ENCODE assay signal across 22 cellular contexts in genomic region chr19:3448616-3449334, GRCh38. TPM values are rescaled to one million over a fixed set of nuclear protein-coding genes. Genes with fewer than 3 reads are reported as not detected.
DNase-seq lines count a peak whose midpoint lies in the region; ATAC-seq and TF ChIP-seq lines count a peak whose summit lies in the region.
"Had no signal": no experiment of that assay in that cellular context is flagged by ENCODE, and none has a peak within 500 bp of the region (broad histone marks: within the 10 kb centered on the region; RNA-seq: fewer than 3 reads in every experiment).

No MANE protein-coding gene starts in this region.

- TF ChIP-seq EP300 in esophagus muscularis mucosa (IDR thresholded peaks at IDR 0.05) (no peak), stomach (IDR thresholded peaks at IDR 0.05) (no peak), SK-N-SH (IDR thresholded peaks at IDR 0.05; ENCODE audit: borderline replicate concordance in 1 of 2, low read depth in 1 of 2, low read length in 1 of 2) (no peak)

- H3K9me3 ChIP-seq in adrenal gland (replicated peaks in 1 of 3) (no peaks in the 10 kb centered on the region), esophagus muscularis mucosa (no peaks in the 10 kb centered on the region), stomach (no peaks in the 10 kb centered on the region), SK-N-SH (no peaks in the 10 kb centered on the region)
- H3K9me3 ChIP-seq: SJSA1 had no signal

- H3K27ac ChIP-seq in adrenal gland (peak overlapping the region in 3 of 5 donors; percentile 7 to 96 (median 25)), esophagus muscularis mucosa (replicated peaks in 1 of 4) (peak overlapping the region; percentile 84 to 91 (median 89)), stomach (peak overlapping the region in 3 of 5 donors; percentile 17 to 87 (median 23)), SK-N-SH (ENCODE audit: low read depth in 2 of 2, low read length in 1 of 2) (peak overlapping the region in 1 of 2 experiments; percentile 97; a peak in 2 of 4 replicates)
- H3K27ac ChIP-seq: C4-2B, SJSA1 had no signal

- TF ChIP-seq POLR2A in adrenal gland (IDR thresholded peaks at IDR 0.05) (no peak), esophagus muscularis mucosa (IDR thresholded peaks at IDR 0.05; ENCODE audit: low read depth) (no peak), stomach (IDR thresholded peaks at IDR 0.05) (no peak)

- H3K4me3 ChIP-seq in adrenal gland (no peak overlapping the region), esophagus muscularis mucosa (no peak overlapping the region), stomach (no peak overlapping the region), SK-N-SH (ENCODE audit: low read depth in 2 of 2, low read length in 1 of 2) (no peak overlapping the region)
- H3K4me3 ChIP-seq: SJSA1 had no signal

- H3K27me3 Mint-ChIP-seq in HFFc6 (ENCODE audit: insufficient read depth): peaks cover 19% of the 10 kb centered on the region
- H3K27me3 Mint-ChIP-seq: CD8-positive, alpha-beta memory T cell had no signal

- peaks cover 10 to 27% of the 10 kb centered on the region in 2 donors for H3K4me1 ChIP-seq in adrenal gland (replicated peaks in 1 of 2)
- peaks cover 38 to 70% (median 63%) of the 10 kb centered on the region in 4 donors for H3K4me1 ChIP-seq in esophagus muscularis mucosa
- peaks cover 16 to 38% (median 22%) of the 10 kb centered on the region in 4 donors for H3K4me1 ChIP-seq in stomach
- H3K4me1 ChIP-seq in SK-N-SH (ENCODE audit: control insufficient read depth in 1 of 2, insufficient read depth in 2 of 2, low read depth in 1 of 2, low read length in 1 of 2): peaks cover 0 to 13% of the 10 kb centered on the region in 2 experiments; a peak in 1 of 4 replicates

- H3K27me3 ChIP-seq in adrenal gland (no peaks in the 10 kb centered on the region), esophagus muscularis mucosa (no peaks in the 10 kb centered on the region), stomach (no peaks in the 10 kb centered on the region), SK-N-SH (ENCODE audit: insufficient read depth) (no peaks in the 10 kb centered on the region)
- H3K27me3 ChIP-seq: SJSA1 had no signal

- CTCF ChIA-PET in SK-N-SH (lab: Yijun Ruan, JAX): interaction anchor here (0.7 to 2.0 kb wide), 2 partner anchors 10 to 23 kb away, joined by 3 to 10 read pairs; no protein-coding TSS in a partner anchor

- no peak for TF ChIP-seq CTCF in HFFc6 (IDR thresholded peaks at IDR 0.05)
- no peak for TF ChIP-seq CTCF in adrenal gland (IDR thresholded peaks at IDR 0.05)
- no peak for TF ChIP-seq CTCF in esophagus muscularis mucosa (IDR thresholded peaks at IDR 0.05)
- TF ChIP-seq CTCF in stomach (IDR thresholded peaks at IDR 0.05): no peak
- TF ChIP-seq CTCF in SK-N-SH (IDR thresholded peaks at IDR 0.05): no peak

- H2AFZ ChIP-seq in SK-N-SH (ENCODE audit: low read depth): no peak overlapping the region

- no peaks in the 10 kb centered on the region for H3K9me3 Mint-ChIP-seq in HFFc6
- H3K9me3 Mint-ChIP-seq: CD8-positive, alpha-beta memory T cell had no signal

- WGBS in adrenal gland, 4 donors: 86 to 93% (median 92%) methylated on average over 13 to 28 of the region's 28 CpGs
- WGBS in esophagus muscularis mucosa: 91% methylated on average over 23 of the region's 28 CpGs
- WGBS in stomach, 5 donors: 91 to 96% (median 94%) methylated on average over 10 to 28 of the region's 28 CpGs
- WGBS in SK-N-SH (ENCODE audit: low lambda C conversion rate): 99% methylated on average over 13 of the region's 28 CpGs

- peaks cover 28% of the 10 kb centered on the region for H4K20me1 ChIP-seq in SK-N-SH (ENCODE audit: insufficient read depth)

- TF ChIP-seq RAD21 in SK-N-SH (IDR thresholded peaks at IDR 0.05; ENCODE audit: low read length): no peak

- H3K27ac Mint-ChIP-seq in HFFc6: peak overlapping the region; percentile 40; the same call in 1 of the 2 replicates

- POLR2A ChIA-PET in SK-N-SH (lab: Yijun Ruan, JAX): no interaction called here

- ATAC-seq in GM19324 (IDR thresholded peaks at IDR 0.05; ENCODE audit: low FRiP score, unreplicated experiment): no peak
- ATAC-seq: HCT116 had no signal

- no peak overlapping the region for H3K4me3 Mint-ChIP-seq in HFFc6
- H3K4me3 Mint-ChIP-seq: CD8-positive, alpha-beta memory T cell had no signal

- no peak overlapping the region for H3K9ac ChIP-seq in SK-N-SH

- intact Hi-C loops in adrenal gland (cut with DNase I) (no loop called here), esophagus muscularis mucosa (cut with DNase I) (no loop called here), stomach (cut with DNase I; ENCODE audit: low total_unique reads) (no loop called here)

- H3K36me3 Mint-ChIP-seq in HFFc6 (ENCODE audit: low read depth): peaks cover 13% of the 10 kb centered on the region; the same call in 1 of the 2 replicates

- peaks cover 27% of the 10 kb centered on the region for H3F3A ChIP-seq in SK-N-SH (replicated peaks; ENCODE audit: insufficient read depth)

- DNase-seq in HFFc6 (no peak), adrenal gland (peak in 1 of 7 donors; percentile 26), esophagus muscularis mucosa (ENCODE audit: extremely low spot score) (no peak), stomach (no peak), RKO (ENCODE audit: low spot score) (no peak), SK-N-SH (no peak)
- DNase-seq: Calu3; CD8-positive, alpha-beta memory T cell; DMS153; GOT3; KBM-7; NCI-H1092; NCI-H1436; NCI-H187 treated with DMSO at 0.1 percent for 48 hours; NCI-H226; NCI-H510A treated with DMSO at 0.1 percent for 48 hours; NCI-H748 treated with DMSO at 0.1 percent for 48 hours had no signal

- H3K4me1 Mint-ChIP-seq in HFFc6 (ENCODE audit: low read depth): peaks cover 24% of the 10 kb centered on the region
- H3K4me1 Mint-ChIP-seq: CD8-positive, alpha-beta memory T cell had no signal

- no peaks in the 10 kb centered on the region for H3K9me2 ChIP-seq in SK-N-SH

- H3K36me3 ChIP-seq in adrenal gland (replicated peaks in 1 of 2) (peaks cover 0 to 89% of the 10 kb centered on the region in 2 donors), esophagus muscularis mucosa (peaks cover 53 to 90% (median 78%) of the 10 kb centered on the region in 4 donors), stomach (peaks cover 85 to 100% (median 100%) of the 10 kb centered on the region in 4 donors), SK-N-SH (replicated peaks in 1 of 2; ENCODE audit: control insufficient read depth in 1 of 2, insufficient read depth in 2 of 2, low read length in 1 of 2) (peaks cover 19 to 42% of the 10 kb centered on the region in 2 experiments)

- H3K4me2 ChIP-seq in SK-N-SH: no peak overlapping the region

- peaks cover 12% of the 10 kb centered on the region; the same call in 1 of the 2 replicates for H3K79me2 ChIP-seq in SK-N-SH (ENCODE audit: insufficient read depth)

RNA-seq across cellular contexts. Expression of gene SMIM24, which starts 31.6 kb away (rescaled TPM):
- total RNA-seq in HFFc6 (2021; fragmentation: NEBNext Ultra II Directional; extraction: Animal tissue kit (Norgen Biotek cat#: 25700)): not detected
- total RNA-seq in adrenal gland: under 1 TPM in 1 of 8 donors, not detected in 7; 0.36 TPM
- under 1 TPM in 1 of 3 donors, not detected in 2; 0.48 TPM for polyA plus RNA-seq in adrenal gland
- not detected for total RNA-seq in esophagus muscularis mucosa
- 100 to 1,000 TPM in 1 of 5 donors, 10 to 100 TPM in 1, 1 to 10 TPM in 2, not detected in 1; 1.4 to 178 (median 38.3) TPM for total RNA-seq in stomach
- polyA plus RNA-seq in stomach: 100 to 1,000 TPM in 1 of 3 donors, 10 to 100 TPM in 2; 14.1 to 116 (median 68.7) TPM
- 0.12 TPM in 1 of 2 replicates, not detected in the other for polyA plus RNA-seq in SK-N-SH (2012; rRNA removed)
- not detected in 2 replicates for polyA plus RNA-seq in SK-N-SH (2012; cell fraction: cytosol; rRNA removed)
- 0.18 TPM in 1 of 2 replicates, not detected in the other for polyA plus RNA-seq in SK-N-SH (2012; cell fraction: nucleus; rRNA removed)
- total RNA-seq: CD8-positive, alpha-beta memory T cell; Daoy; SJSA1 had no signal

RNA-seq across cellular contexts. Expression of gene SMIM44, which starts 34.5 kb away (rescaled TPM):
- total RNA-seq in HFFc6 (2021; fragmentation: NEBNext Ultra II Directional; extraction: Animal tissue kit (Norgen Biotek cat#: 25700)): not detected
- not detected for total RNA-seq in adrenal gland
- polyA plus RNA-seq in adrenal gland: not detected
- not detected for total RNA-seq in esophagus muscularis mucosa
- not detected for total RNA-seq in stomach
- 1 to 10 TPM in 1 of 3 donors, not detected in 2; 2.7 TPM for polyA plus RNA-seq in stomach
- not detected in 2 replicates for polyA plus RNA-seq in SK-N-SH (2012; rRNA removed)
- not detected in 2 replicates for polyA plus RNA-seq in SK-N-SH (2012; cell fraction: cytosol; rRNA removed)
- not detected in 2 replicates for polyA plus RNA-seq in SK-N-SH (2012; cell fraction: nucleus; rRNA removed)
- total RNA-seq: Calu3; CD8-positive, alpha-beta memory T cell; Daoy; SJSA1 had no signal
- polyA plus RNA-seq: CD8-positive, alpha-beta memory T cell had no signal

RNA-seq across cellular contexts. Expression of gene DOHH, which starts 51.7 kb away (rescaled TPM):
- 10 to 100 TPM; 14.3 to 20.4 (median 17.0) TPM for total RNA-seq in HFFc6 (2021; fragmentation: NEBNext Ultra II Directional; extraction: Animal tissue kit (Norgen Biotek cat#: 25700))
- total RNA-seq in adrenal gland (10 to 100 TPM in 7 of 8 donors, 1 to 10 TPM in 1; 9.4 to 22.8 (median 14.0) TPM), esophagus muscularis mucosa (10 to 100 TPM; 19.5 to 37.5 (median 25.8) TPM), stomach (10 to 100 TPM in 2 of 5 donors, 1 to 10 TPM in 1, under 1 TPM in 1, not detected in 1; 0.45 to 21.7 (median 11.1) TPM)
- polyA plus RNA-seq in adrenal gland (10 to 100 TPM in 2 of 3 donors, under 1 TPM in 1; 0.92 to 19.1 (median 13.5) TPM), stomach (10 to 100 TPM; 10.7 to 14.1 (median 13.6) TPM), SK-N-SH (2012; rRNA removed) (14.3 and 14.5 TPM in 2 replicates)
- polyA plus RNA-seq in SK-N-SH (2012; cell fraction: cytosol; rRNA removed): 10.3 and 13.3 TPM in 2 replicates
- polyA plus RNA-seq in SK-N-SH (2012; cell fraction: nucleus; rRNA removed): 14.5 and 22.6 TPM in 2 replicates

RNA-seq across cellular contexts. Expression of gene FZR1, which starts 57.3 kb away (rescaled TPM):
- 10 to 100 TPM; 43.9 to 56.8 (median 46.0) TPM for total RNA-seq in HFFc6 (2021; fragmentation: NEBNext Ultra II Directional; extraction: Animal tissue kit (Norgen Biotek cat#: 25700))
- 10 to 100 TPM; 17.9 to 85.0 (median 41.7) TPM for total RNA-seq in adrenal gland
- 10 to 100 TPM; 24.4 to 59.1 (median 26.4) TPM for polyA plus RNA-seq in adrenal gland
- total RNA-seq in esophagus muscularis mucosa: 10 to 100 TPM; 15.8 to 41.2 (median 31.4) TPM
- total RNA-seq in stomach: 100 to 1,000 TPM in 1 of 5 donors, 10 to 100 TPM in 3, 1 to 10 TPM in 1; 9.4 to 113 (median 31.9) TPM
- polyA plus RNA-seq in stomach: 10 to 100 TPM; 10.5 to 17.2 (median 13.9) TPM
- polyA plus RNA-seq in SK-N-SH (2012; rRNA removed): 27.1 and 36.3 TPM in 2 replicates
- polyA plus RNA-seq in SK-N-SH (2012; cell fraction: cytosol; rRNA removed): 10.7 and 16.5 TPM in 2 replicates
- 74.3 and 97.6 TPM in 2 replicates for polyA plus RNA-seq in SK-N-SH (2012; cell fraction: nucleus; rRNA removed)
